ENCODE assay signal across 28 cellular contexts in genomic region chr13:29674532-29674931, GRCh38.
A peak's percentile ranks its signal among the peaks of the same experiment; 100 is the strongest.
DNase-seq lines count a peak whose midpoint lies in the region; ATAC-seq and TF ChIP-seq lines count a peak whose summit lies in the region.
"Had no signal": no experiment of that assay in that cellular context is flagged by ENCODE, and none has a peak within 500 bp of the region (broad histone marks: within the 10 kb centered on the region; RNA-seq: fewer than 3 reads in every experiment).

No MANE protein-coding gene starts in this region.

- no peaks in the 10 kb centered on the region for H4K20me1 ChIP-seq in mammary epithelial cell (ENCODE audit: insufficient read depth, low read length)
- no peaks in the 10 kb centered on the region for H4K20me1 ChIP-seq in SK-N-SH (ENCODE audit: insufficient read depth)

- no peaks in the 10 kb centered on the region for H3K9me3 ChIP-seq in mammary epithelial cell (replicated peaks; ENCODE audit: insufficient read depth, low read length)
- H3K9me3 ChIP-seq in breast epithelium: no peaks in the 10 kb centered on the region
- no peaks in the 10 kb centered on the region for H3K9me3 ChIP-seq in SK-N-SH
- H3K9me3 ChIP-seq in colonic mucosa: no peaks in the 10 kb centered on the region
- H3K9me3 ChIP-seq: ascending aorta, HAP-1, SJSA1, tibial artery had no signal

- DNase-seq in mammary epithelial cell (peak; percentile 51), breast epithelium (ENCODE audit: low spot score in 2 of 2) (no peak), SK-N-SH (no peak), fibroblast of villous mesenchyme (ENCODE audit: low read depth) (peak; percentile 75), colonic mucosa (no peak)
- no peak for DNase-seq in stimulated activated CD4-positive, alpha-beta T cell treated with anti-CD3 and anti-CD28 coated beads, Interleukin-15, amount 100 ng/mL, for 24 hours
- DNase-seq: activated CD4-positive, alpha-beta memory T cell treated with anti-CD3 and anti-CD28 coated beads, Interleukin-2, amount 10 ng/mL, durations not matched to agents 7 days and 5 days; activated CD4-positive, CD25-positive, alpha-beta regulatory T cell treated with anti-CD3 and anti-CD28 coated beads, Interleukin-2, amount 50 U/mL, for 72 hours; BE2C; dorsolateral prefrontal cortex; foreskin melanocyte; hippocampal formation; NCI-H1436; NCI-H2107; NK-92 treated with Interleukin-12 subunit alpha and Interleukin-12 subunit beta, amount 100 ng/mL, for 24 hours; posterior cingulate gyrus; stimulated activated naive CD8-positive, alpha-beta T cell treated with anti-CD3 and anti-CD28 coated beads, Interleukin-15, amount 100 ng/mL, for 72 hours; tibial artery had no signal

- peak in 1 of 2 experiments; percentile 23; a peak in 1 of 4 replicates for TF ChIP-seq EP300 in SK-N-SH (IDR thresholded peaks at IDR 0.05; ENCODE audit: borderline replicate concordance in 1 of 2, low read depth in 1 of 2, low read length in 1 of 2)

- no TSS peak for BruUV-seq in mammary epithelial cell (replicated peaks; lab: Mats Ljungman, UMichigan)

- no peak for TF ChIP-seq RAD21 in SK-N-SH (IDR thresholded peaks at IDR 0.05; ENCODE audit: low read length)

- H3K4me2 ChIP-seq in mammary epithelial cell (ENCODE audit: insufficient read depth, low read depth, low read length): no peak overlapping the region
- no peak overlapping the region for H3K4me2 ChIP-seq in SK-N-SH
- H3K4me2 ChIP-seq: neural progenitor cell had no signal

- no peak for TF ChIP-seq POLR2A in breast epithelium (IDR thresholded peaks at IDR 0.05)

- H3K27me3 ChIP-seq in mammary epithelial cell (ENCODE audit: insufficient read depth, low read length) (no peaks in the 10 kb centered on the region), breast epithelium (no peaks in the 10 kb centered on the region), SK-N-SH (ENCODE audit: insufficient read depth) (no peaks in the 10 kb centered on the region), colonic mucosa (no peaks in the 10 kb centered on the region)
- H3K27me3 ChIP-seq: ascending aorta, BE2C, dorsolateral prefrontal cortex, neural progenitor cell, SJSA1 had no signal

- H3K9ac ChIP-seq in mammary epithelial cell (ENCODE audit: insufficient read depth, low read length) (no peak overlapping the region), SK-N-SH (no peak overlapping the region), colonic mucosa (ENCODE audit: low read depth in 2 of 2, low read length in 2 of 2) (no peak overlapping the region)
- H3K9ac ChIP-seq: neural progenitor cell had no signal

- H2AFZ ChIP-seq in mammary epithelial cell (ENCODE audit: low read depth, low read length) (no peak overlapping the region), SK-N-SH (ENCODE audit: low read depth) (no peak overlapping the region)
- H2AFZ ChIP-seq: neural progenitor cell had no signal

- ATAC-seq in GM18858 (IDR thresholded peaks at IDR 0.05; ENCODE audit: unreplicated experiment): no peak
- no peak for ATAC-seq in HG03439 (IDR thresholded peaks at IDR 0.05; ENCODE audit: unreplicated experiment)
- ATAC-seq: Panc1; sciatic nerve; stimulated activated naive CD8-positive, alpha-beta T cell treated with anti-CD3 and anti-CD28 coated beads, Interleukin-15, amount 100 ng/mL, for 72 hours had no signal

- CTCF ChIA-PET in mammary epithelial cell (lab: Charles Lee; ENCODE audit: low non-redundant PET) (no interaction called here), SK-N-SH (lab: Yijun Ruan, JAX) (interaction anchor here (1.0 kb wide), 1 partner anchor 166 kb away, joined by 3 read pairs; no protein-coding TSS in a partner anchor)

- no peak overlapping the region for H3K4me3 ChIP-seq in mammary epithelial cell (replicated peaks in 1 of 3; ENCODE audit: insufficient read depth in 1 of 3, low read depth in 2 of 3, low read length in 3 of 3)
- no peak overlapping the region for H3K4me3 ChIP-seq in breast epithelium
- H3K4me3 ChIP-seq in SK-N-SH (ENCODE audit: low read depth in 2 of 2, low read length in 1 of 2): no peak overlapping the region
- H3K4me3 ChIP-seq in fibroblast of villous mesenchyme (ENCODE audit: low read depth, low read length): no peak overlapping the region
- no peak overlapping the region for H3K4me3 ChIP-seq in colonic mucosa
- H3K4me3 ChIP-seq: ascending aorta, dorsolateral prefrontal cortex, HAP-1, lung, neural progenitor cell, SJSA1, tibial artery had no signal

- dilution Hi-C loops in mammary epithelial cell (cut with HindIII; ENCODE audit: low sequenced_read_pairs): no loop called here

- intact Hi-C loops in mammary epithelial cell (cut with micrococcal nuclease) (no loop called here), breast epithelium (cut with DNase I; ENCODE audit: low total_unique reads) (no loop called here), colonic mucosa (cut with DNase I) (no loop called here)

- in situ Hi-C loops in mammary epithelial cell (cut with MboI; ENCODE audit: low sequenced_read_pairs in 2 of 2): no loop called here

- no peaks in the 10 kb centered on the region for H3K79me2 ChIP-seq in mammary epithelial cell (ENCODE audit: insufficient read depth, low read length)
- no peaks in the 10 kb centered on the region for H3K79me2 ChIP-seq in SK-N-SH (ENCODE audit: insufficient read depth)

- H3K9me2 ChIP-seq in SK-N-SH: no peaks in the 10 kb centered on the region

- 97% methylated on average over 3 of the region's 3 CpGs for WGBS in mammary epithelial cell (ENCODE audit: low coverage, missing lambda C conversion rate)
- WGBS in SK-N-SH (ENCODE audit: low lambda C conversion rate): 51% methylated on average over 3 of the region's 3 CpGs

- POLR2A ChIA-PET in SK-N-SH (lab: Yijun Ruan, JAX): no interaction called here

- H3K4me1 ChIP-seq in mammary epithelial cell (ENCODE audit: insufficient read depth, low read length) (peaks cover 19% of the 10 kb centered on the region), breast epithelium (no peaks in the 10 kb centered on the region), SK-N-SH (ENCODE audit: control insufficient read depth in 1 of 2, insufficient read depth in 2 of 2, low read depth in 1 of 2, low read length in 1 of 2) (peaks cover 4 to 7% of the 10 kb centered on the region in 2 experiments; a peak in 2 of 4 replicates), colonic mucosa (no peaks in the 10 kb centered on the region)
- H3K4me1 ChIP-seq: ascending aorta, HAP-1, neural progenitor cell had no signal

- H3K36me3 ChIP-seq in mammary epithelial cell (ENCODE audit: insufficient read depth, low read length): no peaks in the 10 kb centered on the region
- H3K36me3 ChIP-seq in breast epithelium: no peaks in the 10 kb centered on the region
- no peaks in the 10 kb centered on the region for H3K36me3 ChIP-seq in SK-N-SH (replicated peaks in 1 of 2; ENCODE audit: control insufficient read depth in 1 of 2, insufficient read depth in 2 of 2, low read length in 1 of 2)
- no peaks in the 10 kb centered on the region for H3K36me3 ChIP-seq in colonic mucosa
- H3K36me3 ChIP-seq: ascending aorta, BE2C, HAP-1, neural progenitor cell, SJSA1, tibial artery had no signal

- peaks cover 14% of the 10 kb centered on the region for H3F3A ChIP-seq in SK-N-SH (replicated peaks; ENCODE audit: insufficient read depth)

- TF ChIP-seq CTCF in mammary epithelial cell (conservative IDR thresholded peaks at IDR 0.05 in 1 of 2, IDR thresholded peaks at IDR 0.05 in 1 of 2; ENCODE audit: extremely low read depth in 1 of 2, insufficient read depth in 1 of 2, low read depth in 1 of 2, low read length in 2 of 2) (no peak), breast epithelium (IDR thresholded peaks at IDR 0.05) (no peak), SK-N-SH (IDR thresholded peaks at IDR 0.05) (no peak), fibroblast of villous mesenchyme (IDR thresholded peaks at IDR 0.05; ENCODE audit: insufficient read depth, low read depth, low read length) (no peak), colonic mucosa (IDR thresholded peaks at IDR 0.05) (no peak)

- H3K27ac ChIP-seq in mammary epithelial cell (ENCODE audit: insufficient read depth, low read depth, low read length) (no peak overlapping the region), breast epithelium (no peak overlapping the region), SK-N-SH (ENCODE audit: low read depth in 2 of 2, low read length in 1 of 2) (no peak overlapping the region; a peak in 1 of 4 replicates), colonic mucosa (no peak overlapping the region)
- H3K27ac ChIP-seq: 22Rv1, ascending aorta, dorsolateral prefrontal cortex, neural progenitor cell, SJSA1, tibial artery had no signal

TF ChIP-seq in SK-N-SH, 30 proteins besides CTCF, POLR2A, EP300 and RAD21:
- TF ChIP-seq JUND (IDR thresholded peaks at IDR 0.05) (0 out of 2 replicates have a peak, but pooled peaks have one; percentile 29), FOSL2 (IDR thresholded peaks at IDR 0.05; ENCODE audit: borderline replicate concordance, low read depth) (peak; percentile 23; the same call in 1 of the 2 replicates), RXRA (IDR thresholded peaks at IDR 0.05; ENCODE audit: borderline replicate concordance, low read depth) (no peak), PBX3 (IDR thresholded peaks at IDR 0.05) (peak; percentile 84)

Comparison
In these comparisons a context has a peak if more than half of its experiments do, and no peak if none do; other contexts are left out.
1. DNase-seq: peak in mammary epithelial cell (single experiment) and fibroblast of villous mesenchyme (single experiment); none in breast epithelium (0 of 2), SK-N-SH (single experiment), stimulated activated CD4-positive, alpha-beta T cell treated with anti-CD3 and anti-CD28 coated beads, Interleukin-15, amount 100 ng/mL, for 24 hours (single experiment) and colonic mucosa (single experiment).